8 cellular contexts compared by ENCODE assay signal in genomic region chr17:76506408-76507328, GRCh38. TPM values are rescaled to one million over a fixed set of nuclear protein-coding genes. Genes with fewer than 3 reads are reported as not detected.
A peak's percentile ranks its signal among the peaks of the same experiment; 100 is the strongest.
DNase-seq lines count a peak whose midpoint lies in the region; ATAC-seq and TF ChIP-seq lines count a peak whose summit lies in the region.

No MANE protein-coding gene starts in this region.

- DNase-seq in Caki2 (ENCODE audit: low read depth) (peak; percentile 63), HCEC 1CT (peak; percentile 58), NCI-H345 treated with DMSO at 0.1 percent for 48 hours (lab: John Stamatoyannopoulos, UW; ENCODE audit: unreplicated experiment) (peak; percentile 77), cardiac fibroblast (ENCODE audit: low read depth in 2 of 2) (peak; percentile 67 to 68), kidney tubule cell (ENCODE audit: low spot score) (peak; percentile 70)
- peak; percentile 93 for DNase-seq in activated CD4-positive, CD25-positive, alpha-beta regulatory T cell treated with anti-CD3 and anti-CD28 coated beads, Interleukin-2, amount 50 U/mL, for 72 hours
- DNase-seq in stimulated activated CD4-positive, alpha-beta T cell treated with anti-CD3 and anti-CD28 coated beads, Interleukin-4, amount 100 ng/mL, for 1 hour = peak; percentile 86

- in situ Hi-C loops in Caki2 (cut with HindIII; ENCODE audit: low pct_unique_long_range_greater_than_20kb, low sequenced_read_pairs) = no loop called here

- no peak for ATAC-seq in HG03520 (IDR thresholded peaks at IDR 0.05; ENCODE audit: unreplicated experiment)

- no peak overlapping the region for H3K4me3 ChIP-seq in cardiac fibroblast (replicated peaks in 1 of 2; ENCODE audit: low read depth in 2 of 2, low read length in 2 of 2)

- peak; percentile 84 for TF ChIP-seq CTCF in cardiac fibroblast (IDR thresholded peaks at IDR 0.05; ENCODE audit: low read depth, low read length)

RNA-seq across cellular contexts. Expression of gene RHBDF2, which starts 5.4 kb away (rescaled TPM):
- total RNA-seq in Caki2 (2014; rRNA removed; shearing (Covaris generic); ENCODE audit: low replicate concordance) = 17.5 and 33.6 TPM in 2 replicates

RNA-seq across cellular contexts. Expression of gene CYGB, which starts 30.8 kb away (rescaled TPM):
- total RNA-seq in Caki2 (2014; rRNA removed; shearing (Covaris generic); ENCODE audit: low replicate concordance) = 0.52 and 1.6 TPM in 2 replicates

RNA-seq across cellular contexts. Expression of gene PRCD, which starts 33.2 kb away (rescaled TPM):
- not detected in 2 replicates for total RNA-seq in Caki2 (2014; rRNA removed; shearing (Covaris generic); ENCODE audit: low replicate concordance)

RNA-seq across cellular contexts. Expression of gene AANAT, which starts 39.3 kb away (rescaled TPM):
- total RNA-seq in Caki2 (2014; rRNA removed; shearing (Covaris generic); ENCODE audit: low replicate concordance) = not detected in 2 replicates

RNA-seq across cellular contexts. Expression of gene UBE2O, which starts 53.7 kb away (rescaled TPM):
- 22.9 and 23.7 TPM in 2 replicates for total RNA-seq in Caki2 (2014; rRNA removed; shearing (Covaris generic); ENCODE audit: low replicate concordance)
